ENCODE assay signal across 24 cellular contexts in genomic region chr10:3871424-3871996, GRCh38.
A peak's percentile ranks its signal among the peaks of the same experiment; 100 is the strongest.
DNase-seq lines count a peak whose midpoint lies in the region; ATAC-seq and TF ChIP-seq lines count a peak whose summit lies in the region.
"Had no signal": no experiment of that assay in that cellular context is flagged by ENCODE, and none has a peak within 500 bp of the region (broad histone marks: within the 10 kb centered on the region; RNA-seq: fewer than 3 reads in every experiment).

No MANE protein-coding gene starts in this region.

- peak overlapping the region in 6 of 7 donors; percentile 48 to 98 (median 78) for H3K27ac Mint-ChIP-seq in CD14-positive monocyte
- H3K27ac Mint-ChIP-seq in CD8-positive, alpha-beta memory T cell, result peak overlapping the region in 7 of 8 donors; percentile 89 to 99 (median 96)
- H3K27ac Mint-ChIP-seq in activated T-helper 2 cell treated with anti-CD3 and anti-CD28 coated beads, Interferon-gamma antibody, Interleukin-2, Interleukin-4, amounts not matched to agents 10 μg/mL and 5 μg/mL and 100 μg/mL, durations not matched to agents 14 hours and 24 hours and 36 hours, result peak overlapping the region; percentile 7
- H3K27ac Mint-ChIP-seq in natural killer cell treated with Interleukin-12 subunit alpha and Interleukin-12 subunit beta and Interleukin-15 and Interleukin-18, amount 100 ng/mL, for 72 hours, result peak overlapping the region; percentile 87 to 92
- H3K27ac Mint-ChIP-seq: activated naive CD4-positive, alpha-beta T cell treated with anti-CD3 and anti-CD28 coated beads, Interleukin-2, amount 10 ng/mL, durations not matched to agents 7 days and 5 days had no signal

- H3K27me3 ChIP-seq in CD8-positive, alpha-beta memory T cell (ENCODE audit: insufficient read depth, low read length, poor library complexity, severe bottlenecking), result no peaks in the 10 kb centered on the region
- no peaks in the 10 kb centered on the region for H3K27me3 ChIP-seq in ovary
- H3K27me3 ChIP-seq: ascending aorta, esophagus muscularis mucosa, gastroesophageal sphincter, sigmoid colon, transverse colon had no signal

- peaks cover 45% of the 10 kb centered on the region for H3K4me1 ChIP-seq in CD8-positive, alpha-beta memory T cell (ENCODE audit: insufficient read depth, low read length)
- H3K4me1 ChIP-seq in ovary (ENCODE audit: insufficient read depth), result no peaks in the 10 kb centered on the region

- no peak for ATAC-seq in natural killer cell treated with Interleukin-12 subunit alpha and Interleukin-12 subunit beta and Interleukin-15 and Interleukin-18, amount 100 ng/mL, for 72 hours
- ATAC-seq: gastroesophageal sphincter, HepG2 had no signal

- TF ChIP-seq POLR2A in ovary (IDR thresholded peaks at IDR 0.05), result no peak

- DNase-seq in CD14-positive monocyte (ENCODE audit: low spot score) (no peak), occipital lobe (lab: John Stamatoyannopoulos, UW) (no peak), ovary (no peak)
- DNase-seq in CD8-positive, alpha-beta memory T cell, result no peak
- no peak for DNase-seq in activated T-helper 2 cell treated with anti-CD3 and anti-CD28 coated beads, Interferon-gamma antibody, Interleukin-2, Interleukin-4, amounts not matched to agents 10 μg/mL and 5 μg/mL and 100 μg/mL, durations not matched to agents 14 hours and 24 hours and 36 hours (ENCODE audit: low spot score)
- no peak for DNase-seq in natural killer cell treated with Interleukin-12 subunit alpha and Interleukin-12 subunit beta and Interleukin-15 and Interleukin-18, amount 100 ng/mL, for 72 hours (ENCODE audit: low spot score)
- no peak for DNase-seq in activated CD4-positive, CD25-positive, alpha-beta regulatory T cell (lab: John Stamatoyannopoulos, UW)
- DNase-seq: activated CD4-positive, alpha-beta T cell treated with anti-CD3 and anti-CD28 coated beads for 48 hours; activated naive CD4-positive, alpha-beta T cell treated with anti-CD3 and anti-CD28 coated beads, Interleukin-2, amount 10 ng/mL, durations not matched to agents 7 days and 5 days; HCEC 1CT; mesenchymal stem cell; NCI-H1105 treated with DMSO at 0.1 percent for 48 hours; NCI-H2107; NCI-H510A treated with DMSO at 0.1 percent for 48 hours; posterior cingulate gyrus; sigmoid colon; stimulated activated CD4-positive, alpha-beta T cell treated with anti-CD3 and anti-CD28 coated beads, Interleukin-1b, Interleukin-23, amount 100 ng/mL, for 48 hours; stimulated activated naive CD4-positive, alpha-beta T cell treated with Interleukin-2 at 50 U/mL for 16 hours; SW 1271; transverse colon had no signal

- intact Hi-C loops in CD14-positive monocyte (cut with micrococcal nuclease) (no loop called here), ovary (cut with DNase I) (no loop called here)
- intact Hi-C loops in activated T-helper 2 cell treated with anti-CD3 and anti-CD28 coated beads, Interferon-gamma antibody, Interleukin-2, Interleukin-4, amounts not matched to agents 10 μg/mL and 5 μg/mL and 100 μg/mL, durations not matched to agents 14 hours and 24 hours and 36 hours (cut with micrococcal nuclease), result no loop called here

- no peaks in the 10 kb centered on the region for H3K9me3 Mint-ChIP-seq in CD14-positive monocyte
- no peaks in the 10 kb centered on the region for H3K9me3 Mint-ChIP-seq in CD8-positive, alpha-beta memory T cell
- no peaks in the 10 kb centered on the region for H3K9me3 Mint-ChIP-seq in activated T-helper 2 cell treated with anti-CD3 and anti-CD28 coated beads, Interferon-gamma antibody, Interleukin-2, Interleukin-4, amounts not matched to agents 10 μg/mL and 5 μg/mL and 100 μg/mL, durations not matched to agents 14 hours and 24 hours and 36 hours
- no peaks in the 10 kb centered on the region for H3K9me3 Mint-ChIP-seq in natural killer cell treated with Interleukin-12 subunit alpha and Interleukin-12 subunit beta and Interleukin-15 and Interleukin-18, amount 100 ng/mL, for 72 hours
- H3K9me3 Mint-ChIP-seq: activated naive CD4-positive, alpha-beta T cell treated with anti-CD3 and anti-CD28 coated beads, Interleukin-2, amount 10 ng/mL, durations not matched to agents 7 days and 5 days had no signal

- peaks cover 0 to 3% of the 10 kb centered on the region in 2 donors for H3K36me3 Mint-ChIP-seq in CD14-positive monocyte
- H3K36me3 Mint-ChIP-seq in CD8-positive, alpha-beta memory T cell, result no peaks in the 10 kb centered on the region
- H3K36me3 Mint-ChIP-seq in activated T-helper 2 cell treated with anti-CD3 and anti-CD28 coated beads, Interferon-gamma antibody, Interleukin-2, Interleukin-4, amounts not matched to agents 10 μg/mL and 5 μg/mL and 100 μg/mL, durations not matched to agents 14 hours and 24 hours and 36 hours (ENCODE audit: low read depth), result no peaks in the 10 kb centered on the region
- no peaks in the 10 kb centered on the region for H3K36me3 Mint-ChIP-seq in natural killer cell treated with Interleukin-12 subunit alpha and Interleukin-12 subunit beta and Interleukin-15 and Interleukin-18, amount 100 ng/mL, for 72 hours
- H3K36me3 Mint-ChIP-seq: activated naive CD4-positive, alpha-beta T cell treated with anti-CD3 and anti-CD28 coated beads, Interleukin-2, amount 10 ng/mL, durations not matched to agents 7 days and 5 days had no signal

- peaks cover 0 to 1% (median 0%) of the 10 kb centered on the region in 3 donors for H3K27me3 Mint-ChIP-seq in CD14-positive monocyte (ENCODE audit: low read depth in 3 of 3)
- no peaks in the 10 kb centered on the region for H3K27me3 Mint-ChIP-seq in CD8-positive, alpha-beta memory T cell
- no peaks in the 10 kb centered on the region for H3K27me3 Mint-ChIP-seq in activated T-helper 2 cell treated with anti-CD3 and anti-CD28 coated beads, Interferon-gamma antibody, Interleukin-2, Interleukin-4, amounts not matched to agents 10 μg/mL and 5 μg/mL and 100 μg/mL, durations not matched to agents 14 hours and 24 hours and 36 hours (ENCODE audit: low read depth)
- H3K27me3 Mint-ChIP-seq in natural killer cell treated with Interleukin-12 subunit alpha and Interleukin-12 subunit beta and Interleukin-15 and Interleukin-18, amount 100 ng/mL, for 72 hours, result no peaks in the 10 kb centered on the region
- H3K27me3 Mint-ChIP-seq: activated naive CD4-positive, alpha-beta T cell treated with anti-CD3 and anti-CD28 coated beads, Interleukin-2, amount 10 ng/mL, durations not matched to agents 7 days and 5 days had no signal

- H3K4me1 Mint-ChIP-seq in CD14-positive monocyte, result peaks cover 39% of the 10 kb centered on the region
- peaks cover 55 to 68% (median 67%) of the 10 kb centered on the region in 3 donors for H3K4me1 Mint-ChIP-seq in CD8-positive, alpha-beta memory T cell
- peaks cover 72% of the 10 kb centered on the region for H3K4me1 Mint-ChIP-seq in activated T-helper 2 cell treated with anti-CD3 and anti-CD28 coated beads, Interferon-gamma antibody, Interleukin-2, Interleukin-4, amounts not matched to agents 10 μg/mL and 5 μg/mL and 100 μg/mL, durations not matched to agents 14 hours and 24 hours and 36 hours (ENCODE audit: low read depth)
- H3K4me1 Mint-ChIP-seq in natural killer cell treated with Interleukin-12 subunit alpha and Interleukin-12 subunit beta and Interleukin-15 and Interleukin-18, amount 100 ng/mL, for 72 hours (ENCODE audit: low read depth in 2 of 2), result peaks cover 37 to 53% of the 10 kb centered on the region in 2 donors

- no peaks in the 10 kb centered on the region for H3K36me3 ChIP-seq in CD8-positive, alpha-beta memory T cell (ENCODE audit: insufficient read depth, low read length)
- H3K36me3 ChIP-seq in ovary, result no peaks in the 10 kb centered on the region
- H3K36me3 ChIP-seq: ascending aorta, esophagus muscularis mucosa, gastroesophageal sphincter, sigmoid colon, transverse colon had no signal

- POLR2A ChIA-PET in CD8-positive, alpha-beta memory T cell (lab: Charles Lee), result interaction anchor here (6.6 kb wide), 1 partner anchor 88 kb away, joined by 57 read pairs; the partner anchor contains the start of gene KLF6

- TF ChIP-seq EP300 in ovary (IDR thresholded peaks at IDR 0.05), result no peak

- H3K4me3 ChIP-seq in CD8-positive, alpha-beta memory T cell (ENCODE audit: low read length), result no peak overlapping the region
- no peak overlapping the region for H3K4me3 ChIP-seq in ovary
- H3K4me3 ChIP-seq: ascending aorta, esophagus muscularis mucosa, gastroesophageal sphincter, sigmoid colon, transverse colon had no signal

- no peaks in the 10 kb centered on the region for H3K9me3 ChIP-seq in CD8-positive, alpha-beta memory T cell (ENCODE audit: low read length)
- H3K9me3 ChIP-seq in ovary, result no peaks in the 10 kb centered on the region
- H3K9me3 ChIP-seq: ascending aorta, esophagus muscularis mucosa, gastroesophageal sphincter, sigmoid colon, transverse colon had no signal

- no peak overlapping the region for H3K27ac ChIP-seq in CD8-positive, alpha-beta memory T cell (ENCODE audit: low read depth, low read length)
- H3K27ac ChIP-seq in ovary, result no peak overlapping the region
- H3K27ac ChIP-seq: ascending aorta, esophagus muscularis mucosa, sigmoid colon had no signal

- CTCF ChIA-PET in CD8-positive, alpha-beta memory T cell (lab: Charles Lee), result no interaction called here

- 93 to 98% (median 94%) methylated on average over 6 of the region's 6 CpGs for WGBS in ovary, 3 donors

- H3K4me3 Mint-ChIP-seq in CD14-positive monocyte, result no peak overlapping the region
- no peak overlapping the region for H3K4me3 Mint-ChIP-seq in CD8-positive, alpha-beta memory T cell
- H3K4me3 Mint-ChIP-seq in activated T-helper 2 cell treated with anti-CD3 and anti-CD28 coated beads, Interferon-gamma antibody, Interleukin-2, Interleukin-4, amounts not matched to agents 10 μg/mL and 5 μg/mL and 100 μg/mL, durations not matched to agents 14 hours and 24 hours and 36 hours (ENCODE audit: low read depth), result no peak overlapping the region
- H3K4me3 Mint-ChIP-seq in natural killer cell treated with Interleukin-12 subunit alpha and Interleukin-12 subunit beta and Interleukin-15 and Interleukin-18, amount 100 ng/mL, for 72 hours, result no peak overlapping the region
- H3K4me3 Mint-ChIP-seq: activated naive CD4-positive, alpha-beta T cell treated with anti-CD3 and anti-CD28 coated beads, Interleukin-2, amount 10 ng/mL, durations not matched to agents 7 days and 5 days had no signal

- no peak for TF ChIP-seq CTCF in CD14-positive monocyte (IDR thresholded peaks at IDR 0.05)
- TF ChIP-seq CTCF in ovary (IDR thresholded peaks at IDR 0.05), result no peak

Comparison
In these comparisons a context has a peak if more than half of its experiments do, and no peak if none do; other contexts are left out.
1. H3K27ac Mint-ChIP-seq: peak in every context shown above with its lines; median percentile 96 in CD8-positive, alpha-beta memory T cell; 90 in natural killer cell treated with Interleukin-12 subunit alpha and Interleukin-12 subunit beta and Interleukin-15 and Interleukin-18, amount 100 ng/mL, for 72 hours; 78 in CD14-positive monocyte; 7 in activated T-helper 2 cell treated with anti-CD3 and anti-CD28 coated beads, Interferon-gamma antibody, Interleukin-2, Interleukin-4, amounts not matched to agents 10 μg/mL and 5 μg/mL and 100 μg/mL, durations not matched to agents 14 hours and 24 hours and 36 hours.